In the genomic region with DNA sequence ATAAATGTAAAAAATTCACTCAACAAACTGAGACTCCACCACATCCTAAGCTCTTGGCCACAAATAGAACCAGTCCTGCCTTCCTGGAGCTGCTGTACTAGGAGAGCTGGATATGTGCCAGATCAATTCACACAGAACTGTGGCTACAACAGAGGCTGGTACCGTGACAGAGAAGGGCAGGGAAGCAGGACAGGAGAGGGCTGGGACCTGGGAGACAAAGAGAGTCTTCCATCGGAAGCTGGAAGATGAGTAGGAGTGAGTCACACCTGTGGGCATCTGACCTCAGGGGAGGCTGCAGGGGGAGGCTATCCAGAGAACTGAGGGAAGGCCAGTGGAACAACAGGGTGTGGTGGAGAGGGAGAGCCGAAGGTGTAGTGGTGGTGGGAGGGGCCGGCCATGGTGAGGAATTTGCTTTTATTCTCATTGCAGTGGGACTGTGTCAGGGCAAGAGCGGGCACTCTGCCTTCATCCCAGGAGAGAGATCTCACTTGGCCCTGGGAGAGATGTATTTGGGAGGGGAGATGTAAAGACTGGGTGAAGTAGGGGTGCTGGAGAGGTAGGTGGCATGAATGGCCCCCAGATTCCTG, we compare ENCODE assay signal across 6 cellular contexts. TPM values are rescaled to one million over a fixed set of nuclear protein-coding genes. Genes with fewer than 3 reads are reported as not detected.
DNase-seq lines count a peak whose midpoint lies in the region; ATAC-seq and TF ChIP-seq lines count a peak whose summit lies in the region.

No MANE protein-coding gene starts in this region.

- H3K27me3 ChIP-seq in rectal smooth muscle tissue (ENCODE audit: control insufficient read depth, insufficient read depth, low read length) = no peaks in the 10 kb centered on the region

- peak overlapping the region; percentile 74 for H3K27ac ChIP-seq in rectal smooth muscle tissue (ENCODE audit: low read depth, low read length)

- H3K4me3 ChIP-seq in choroid plexus epithelial cell (ENCODE audit: low read depth, low read length) = no peak overlapping the region
- no peak overlapping the region for H3K4me3 ChIP-seq in rectal smooth muscle tissue (ENCODE audit: low read length)

- peaks cover 28% of the 10 kb centered on the region for H3K4me1 ChIP-seq in rectal smooth muscle tissue (ENCODE audit: control insufficient read depth, insufficient read depth, low read length)

- no peaks in the 10 kb centered on the region for H3K36me3 Mint-ChIP-seq in activated CD4-positive, alpha-beta memory T cell treated with anti-CD3 and anti-CD28 coated beads for 36 hours
- no peaks in the 10 kb centered on the region for H3K36me3 Mint-ChIP-seq in activated CD4-positive, alpha-beta memory T cell treated with anti-CD3 and anti-CD28 coated beads, Interleukin-2, amount 10 ng/mL, durations not matched to agents 7 days and 5 days (ENCODE audit: low read depth)

- H3K4me3 Mint-ChIP-seq in activated CD4-positive, alpha-beta memory T cell treated with anti-CD3 and anti-CD28 coated beads for 36 hours = peak overlapping the region; percentile 10
- H3K4me3 Mint-ChIP-seq in activated CD4-positive, alpha-beta memory T cell treated with anti-CD3 and anti-CD28 coated beads, Interleukin-2, amount 10 ng/mL, durations not matched to agents 7 days and 5 days = no peak overlapping the region

- H3K27ac Mint-ChIP-seq in activated CD4-positive, alpha-beta memory T cell treated with anti-CD3 and anti-CD28 coated beads for 36 hours = peak overlapping the region; percentile 50
- no peak overlapping the region for H3K27ac Mint-ChIP-seq in activated CD4-positive, alpha-beta memory T cell treated with anti-CD3 and anti-CD28 coated beads, Interleukin-2, amount 10 ng/mL, durations not matched to agents 7 days and 5 days

- ATAC-seq in GM18867 (IDR thresholded peaks at IDR 0.05; ENCODE audit: unreplicated experiment) (no peak), HG02588 (IDR thresholded peaks at IDR 0.05; ENCODE audit: unreplicated experiment) (no peak)

- POLR2A ChIA-PET in activated CD4-positive, alpha-beta memory T cell treated with anti-CD3 and anti-CD28 coated beads for 36 hours (lab: Charles Lee) = interaction anchor here (1.3 to 3.5 kb wide), 4 partner anchors 10 to 61 kb away, joined by 3 to 28 read pairs (median 6); a partner anchor contains a TSS
- POLR2A ChIA-PET in activated CD4-positive, alpha-beta memory T cell treated with anti-CD3 and anti-CD28 coated beads, Interleukin-2, amount 10 ng/mL, durations not matched to agents 7 days and 5 days (lab: Charles Lee) = interaction anchor here (0.6 to 4.1 kb wide), 7 partner anchors 12 to 236 kb away, joined by 3 to 31 read pairs (median 4); a partner anchor contains a TSS

- H3K9ac ChIP-seq in rectal smooth muscle tissue (ENCODE audit: low read length) = no peak overlapping the region

- no peaks in the 10 kb centered on the region for H3K27me3 Mint-ChIP-seq in activated CD4-positive, alpha-beta memory T cell treated with anti-CD3 and anti-CD28 coated beads for 36 hours
- no peaks in the 10 kb centered on the region for H3K27me3 Mint-ChIP-seq in activated CD4-positive, alpha-beta memory T cell treated with anti-CD3 and anti-CD28 coated beads, Interleukin-2, amount 10 ng/mL, durations not matched to agents 7 days and 5 days

- no peak for DNase-seq in activated CD4-positive, alpha-beta memory T cell treated with anti-CD3 and anti-CD28 coated beads for 36 hours
- DNase-seq in activated CD4-positive, alpha-beta memory T cell treated with anti-CD3 and anti-CD28 coated beads, Interleukin-2, amount 10 ng/mL, durations not matched to agents 7 days and 5 days = no peak
- peak; percentile 63 for DNase-seq in choroid plexus epithelial cell (ENCODE audit: low read depth)

- H3K9me3 Mint-ChIP-seq in activated CD4-positive, alpha-beta memory T cell treated with anti-CD3 and anti-CD28 coated beads for 36 hours = no peaks in the 10 kb centered on the region
- no peaks in the 10 kb centered on the region for H3K9me3 Mint-ChIP-seq in activated CD4-positive, alpha-beta memory T cell treated with anti-CD3 and anti-CD28 coated beads, Interleukin-2, amount 10 ng/mL, durations not matched to agents 7 days and 5 days

- CTCF ChIA-PET in activated CD4-positive, alpha-beta memory T cell treated with anti-CD3 and anti-CD28 coated beads for 36 hours (lab: Charles Lee) = interaction anchor here (1.2 to 2.5 kb wide), 4 partner anchors 12 to 34 kb away, joined by 3 to 21 read pairs (median 6); a partner anchor contains a TSS
- CTCF ChIA-PET in activated CD4-positive, alpha-beta memory T cell treated with anti-CD3 and anti-CD28 coated beads, Interleukin-2, amount 10 ng/mL, durations not matched to agents 7 days and 5 days (lab: Charles Lee) = interaction anchor here (0.8 to 1.5 kb wide), 4 partner anchors 9 to 28 kb away, joined by 3 to 4 read pairs (median 3); a partner anchor contains a TSS

- H3K36me3 ChIP-seq in rectal smooth muscle tissue (ENCODE audit: control insufficient read depth, insufficient read depth, low read length) = no peaks in the 10 kb centered on the region

- peaks cover 53% of the 10 kb centered on the region for H3K4me1 Mint-ChIP-seq in activated CD4-positive, alpha-beta memory T cell treated with anti-CD3 and anti-CD28 coated beads for 36 hours (ENCODE audit: low read depth)
- H3K4me1 Mint-ChIP-seq in activated CD4-positive, alpha-beta memory T cell treated with anti-CD3 and anti-CD28 coated beads, Interleukin-2, amount 10 ng/mL, durations not matched to agents 7 days and 5 days = peaks cover 53% of the 10 kb centered on the region

- intact Hi-C loops in activated CD4-positive, alpha-beta memory T cell treated with anti-CD3 and anti-CD28 coated beads for 36 hours (cut with micrococcal nuclease) = no loop called here

- no peak for TF ChIP-seq CTCF in choroid plexus epithelial cell (conservative IDR thresholded peaks at IDR 0.05; ENCODE audit: low read depth, low read length)

RNA-seq across cellular contexts. Expression of a gene that starts 1.9 kb away (rescaled TPM):
- 10 to 100 TPM; 60.7 to 63.3 TPM for total RNA-seq in activated CD4-positive, alpha-beta memory T cell treated with anti-CD3 and anti-CD28 coated beads for 36 hours
- total RNA-seq in activated CD4-positive, alpha-beta memory T cell treated with anti-CD3 and anti-CD28 coated beads, Interleukin-2, amount 10 ng/mL, durations not matched to agents 7 days and 5 days = 10 to 100 TPM; 55.4 to 60.0 TPM

RNA-seq across cellular contexts. Expression of a gene that starts 10.2 kb away (rescaled TPM):
- 10 to 100 TPM; 48.1 to 51.1 TPM for total RNA-seq in activated CD4-positive, alpha-beta memory T cell treated with anti-CD3 and anti-CD28 coated beads for 36 hours
- 10 to 100 TPM; 25.3 to 27.8 TPM for total RNA-seq in activated CD4-positive, alpha-beta memory T cell treated with anti-CD3 and anti-CD28 coated beads, Interleukin-2, amount 10 ng/mL, durations not matched to agents 7 days and 5 days

RNA-seq across cellular contexts. Expression of a gene that starts 12.3 kb away (rescaled TPM):
- 10 to 100 TPM; 25.3 to 28.3 TPM for total RNA-seq in activated CD4-positive, alpha-beta memory T cell treated with anti-CD3 and anti-CD28 coated beads for 36 hours
- 10 to 100 TPM; 45.6 to 48.0 TPM for total RNA-seq in activated CD4-positive, alpha-beta memory T cell treated with anti-CD3 and anti-CD28 coated beads, Interleukin-2, amount 10 ng/mL, durations not matched to agents 7 days and 5 days

RNA-seq across cellular contexts. Expression of a gene that starts 15.8 kb away (rescaled TPM):
- 100 to 1,000 TPM; 137 to 141 TPM for total RNA-seq in activated CD4-positive, alpha-beta memory T cell treated with anti-CD3 and anti-CD28 coated beads for 36 hours
- total RNA-seq in activated CD4-positive, alpha-beta memory T cell treated with anti-CD3 and anti-CD28 coated beads, Interleukin-2, amount 10 ng/mL, durations not matched to agents 7 days and 5 days = 100 to 1,000 TPM; 118 to 119 TPM

RNA-seq across cellular contexts. Expression of a gene that starts 35.2 kb away (rescaled TPM):
- total RNA-seq in activated CD4-positive, alpha-beta memory T cell treated with anti-CD3 and anti-CD28 coated beads for 36 hours = 10 to 100 TPM; 67.8 to 69.8 TPM
- total RNA-seq in activated CD4-positive, alpha-beta memory T cell treated with anti-CD3 and anti-CD28 coated beads, Interleukin-2, amount 10 ng/mL, durations not matched to agents 7 days and 5 days = 10 to 100 TPM; 56.9 to 58.5 TPM
